ENCODE assay signal across 14 cellular contexts in the genomic region with DNA sequence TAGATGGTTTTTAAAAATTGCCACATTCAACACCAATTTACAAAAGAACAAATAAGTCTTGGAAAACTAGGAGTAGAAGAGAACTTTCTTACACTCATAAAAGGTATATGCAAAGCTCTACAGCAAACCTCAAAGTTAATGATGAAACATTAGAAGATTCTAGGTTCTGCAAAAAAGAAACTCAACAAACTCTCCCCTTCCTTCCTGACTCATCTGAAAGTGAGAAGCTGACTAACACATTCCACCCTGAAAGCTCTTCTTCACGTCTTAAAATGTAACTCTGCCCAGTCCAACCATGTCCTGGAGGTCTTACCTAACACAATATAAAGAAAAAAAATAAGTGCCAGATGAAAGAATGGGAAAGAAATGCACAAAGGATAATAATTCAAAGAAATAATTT.
DNase-seq lines count a peak whose midpoint lies in the region; ATAC-seq and TF ChIP-seq lines count a peak whose summit lies in the region.
"Had no signal": no experiment of that assay in that cellular context is flagged by ENCODE, and none has a peak within 500 bp of the region (broad histone marks: within the 10 kb centered on the region; RNA-seq: fewer than 3 reads in every experiment).

No MANE protein-coding gene starts in this region.

- DNase-seq in EL (peak; percentile 60), astrocyte of the hippocampus (ENCODE audit: low read depth, low spot score) (peak; percentile 15), 8988T (no peak), GM13977 (ENCODE audit: low spot score) (no peak)
- DNase-seq in effector memory CD4-positive, alpha-beta T cell = no peak
- DNase-seq: effector CD4-positive, alpha-beta T cell; head of caudate nucleus; NCI-H1436; pancreas; stimulated activated CD4-positive, alpha-beta T cell treated with anti-CD3 and anti-CD28 coated beads, Interleukin-2, amount 100 ng/mL, for 48 hours had no signal

- H3K9me3 ChIP-seq in effector memory CD4-positive, alpha-beta T cell (ENCODE audit: control insufficient read depth, low read length) = no peaks in the 10 kb centered on the region
- H3K9me3 ChIP-seq: pancreas had no signal

- peak; percentile 73 for ATAC-seq in GM19452 (IDR thresholded peaks at IDR 0.05; ENCODE audit: unreplicated experiment)
- ATAC-seq in HG03432 (IDR thresholded peaks at IDR 0.05; ENCODE audit: unreplicated experiment) = peak; percentile 73
- no peak for ATAC-seq in HG02884 (IDR thresholded peaks at IDR 0.05; ENCODE audit: unreplicated experiment)
- ATAC-seq: pancreas had no signal

- no peaks in the 10 kb centered on the region for H3K36me3 ChIP-seq in effector memory CD4-positive, alpha-beta T cell (ENCODE audit: control insufficient read depth, insufficient read depth, low read length)
- H3K36me3 ChIP-seq: BLaER1, pancreas had no signal

- no peaks in the 10 kb centered on the region for H3K4me1 ChIP-seq in effector memory CD4-positive, alpha-beta T cell (ENCODE audit: control insufficient read depth, insufficient read depth, low read length, poor library complexity, severe bottlenecking)
- H3K4me1 ChIP-seq: pancreas had no signal

- H3K27ac ChIP-seq in effector memory CD4-positive, alpha-beta T cell (ENCODE audit: insufficient read depth, low read length, poor library complexity, severe bottlenecking) = no peak overlapping the region
- H3K27ac ChIP-seq: BLaER1, pancreas had no signal

- H3K27me3 ChIP-seq in effector memory CD4-positive, alpha-beta T cell (replicated peaks; ENCODE audit: control insufficient read depth, insufficient read depth, low read length, poor library complexity, severe bottlenecking) = no peaks in the 10 kb centered on the region
- H3K27me3 ChIP-seq: BLaER1, pancreas had no signal

- in situ Hi-C loops in GM13977 (cut with MboI; ENCODE audit: low pct_unique_long_range_greater_than_20kb, low sequenced_read_pairs, unreplicated experiment) = no loop called here

- H3K4me3 ChIP-seq in effector memory CD4-positive, alpha-beta T cell (ENCODE audit: insufficient read depth, low read depth, low read length, poor library complexity, severe bottlenecking) = no peak overlapping the region
- H3K4me3 ChIP-seq: BLaER1, pancreas had no signal

- TF ChIP-seq CTCF in GM13977 (IDR thresholded peaks at IDR 0.05; ENCODE audit: extremely low read depth, insufficient read depth, missing control alignments) = no peak

Comparison
In these comparisons a context has a peak if more than half of its experiments do, and no peak if none do; other contexts are left out.
1. DNase-seq: peak in EL (single experiment) and astrocyte of the hippocampus (single experiment); none in 8988T (single experiment), GM13977 (single experiment) and effector memory CD4-positive, alpha-beta T cell (0 of 3).